Comparison of ENCODE assay signal across 1 cellular context in genomic region chr4:124712417-124713212, GRCh38.
TF ChIP-seq lines count a peak whose summit lies in the region.

Gene ANKRD50, minus strand, starts transcription at chr4:124712732. Its CDS starts 2,221 bp downstream, at chr4:124710511.

TF ChIP-seq in HepG2, 621 proteins besides CTCF, POLR2A, EP300 and RAD21 (continued from another document and continues in another):
- TF ChIP-seq ZNF607 (CRISPR knock-in tag; IDR thresholded peaks at IDR 0.05; ENCODE audit: borderline replicate concordance) (peak; percentile 25; the same call in 1 of the 2 replicates), ZFP36L1 (CRISPR knock-in tag; IDR thresholded peaks at IDR 0.05) (no peak), TEF (CRISPR knock-in tag; IDR thresholded peaks at IDR 0.05) (no peak), THAP7 (CRISPR knock-in tag; IDR thresholded peaks at IDR 0.05) (peak; percentile 51; the same call in 1 of the 2 replicates), NFAT5 (CRISPR knock-in tag; IDR thresholded peaks at IDR 0.05) (no peak), IRF9 (CRISPR knock-in tag; IDR thresholded peaks at IDR 0.05; ENCODE audit: borderline replicate concordance) (no peak), PHF8 (CRISPR knock-in tag; IDR thresholded peaks at IDR 0.05) (peak; percentile 74), ZNF547 (CRISPR knock-in tag; IDR thresholded peaks at IDR 0.05) (0 out of 2 replicates have a peak, but pooled peaks have one; percentile 10), BORCS8-MEF2B (CRISPR knock-in tag; IDR thresholded peaks at IDR 0.05) (no peak; the same call in 1 of the 2 replicates), REPIN1 (CRISPR knock-in tag; IDR thresholded peaks at IDR 0.05; ENCODE audit: borderline replicate concordance, low read depth) (0 out of 2 replicates have a peak, but pooled peaks have one; percentile 45), GPBP1L1 (CRISPR knock-in tag; IDR thresholded peaks at IDR 0.05) (no peak), RFX3 (CRISPR knock-in tag; IDR thresholded peaks at IDR 0.05) (no peak), ZNF598 (CRISPR knock-in tag; IDR thresholded peaks at IDR 0.05; ENCODE audit: borderline replicate concordance) (no peak), RXRB (CRISPR knock-in tag; IDR thresholded peaks at IDR 0.05; ENCODE audit: borderline replicate concordance) (peak; percentile 9; the same call in 1 of the 2 replicates), E2F1 (CRISPR knock-in tag; IDR thresholded peaks at IDR 0.05) (no peak), CREBL2 (CRISPR knock-in tag; IDR thresholded peaks at IDR 0.05; ENCODE audit: borderline replicate concordance) (0 out of 2 replicates have a peak, but pooled peaks have one; percentile 34), TRAFD1 (CRISPR knock-in tag; IDR thresholded peaks at IDR 0.05; ENCODE audit: borderline replicate concordance) (no peak), KDM5A (IDR thresholded peaks at IDR 0.05; ENCODE audit: borderline replicate concordance, low read length) (peak; percentile 31; the same call in 1 of the 2 replicates), RCOR2 (CRISPR knock-in tag; IDR thresholded peaks at IDR 0.05) (no peak), ZNF615 (CRISPR knock-in tag; IDR thresholded peaks at IDR 0.05; ENCODE audit: borderline replicate concordance) (no peak), FOXK2 (IDR thresholded peaks at IDR 0.05) (no peak), IKZF5 (CRISPR knock-in tag; IDR thresholded peaks at IDR 0.05) (no peak), ZNF75D (CRISPR knock-in tag; IDR thresholded peaks at IDR 0.05; ENCODE audit: borderline replicate concordance) (no peak), ZFAT (CRISPR knock-in tag; conservative IDR thresholded peaks at IDR 0.05) (no peak), ZNF614 (CRISPR knock-in tag; IDR thresholded peaks at IDR 0.05; ENCODE audit: borderline replicate concordance) (no peak), HDAC1 (CRISPR knock-in tag; IDR thresholded peaks at IDR 0.05) (peak; percentile 38), JUND (CRISPR knock-in tag; IDR thresholded peaks at IDR 0.05) (no peak), ATM (IDR thresholded peaks at IDR 0.05; ENCODE audit: borderline replicate concordance) (no peak), ZNF574 (CRISPR knock-in tag; IDR thresholded peaks at IDR 0.05) (peak; percentile 65), ZNF460 (CRISPR knock-in tag; IDR thresholded peaks at IDR 0.05; ENCODE audit: borderline replicate concordance) (no peak), ZFP91 (CRISPR knock-in tag; IDR thresholded peaks at IDR 0.05; ENCODE audit: borderline replicate concordance) (peak; percentile 63), TCF12 (IDR thresholded peaks at IDR 0.05) (no peak), TCF12 (CRISPR knock-in tag; IDR thresholded peaks at IDR 0.05) (0 out of 2 replicates have a peak, but pooled peaks have one; percentile 48), ZBTB3 (CRISPR knock-in tag; IDR thresholded peaks at IDR 0.05; ENCODE audit: borderline replicate concordance, low read depth) (no peak), PRMT3 (CRISPR knock-in tag; IDR thresholded peaks at IDR 0.05; ENCODE audit: borderline replicate concordance, low read depth) (no peak; the same call in 1 of the 2 replicates), CBX1 (IDR thresholded peaks at IDR 0.05; ENCODE audit: low read depth) (no peak), BHLHE40 (IDR thresholded peaks at IDR 0.05; ENCODE audit: low read length) (peak; percentile 84), ZNF350 (CRISPR knock-in tag; IDR thresholded peaks at IDR 0.05; ENCODE audit: borderline replicate concordance, low read depth) (0 out of 2 replicates have a peak, but pooled peaks have one; percentile 13)
